Comparison of ENCODE assay signal across 8 cellular contexts in the genomic region with DNA sequence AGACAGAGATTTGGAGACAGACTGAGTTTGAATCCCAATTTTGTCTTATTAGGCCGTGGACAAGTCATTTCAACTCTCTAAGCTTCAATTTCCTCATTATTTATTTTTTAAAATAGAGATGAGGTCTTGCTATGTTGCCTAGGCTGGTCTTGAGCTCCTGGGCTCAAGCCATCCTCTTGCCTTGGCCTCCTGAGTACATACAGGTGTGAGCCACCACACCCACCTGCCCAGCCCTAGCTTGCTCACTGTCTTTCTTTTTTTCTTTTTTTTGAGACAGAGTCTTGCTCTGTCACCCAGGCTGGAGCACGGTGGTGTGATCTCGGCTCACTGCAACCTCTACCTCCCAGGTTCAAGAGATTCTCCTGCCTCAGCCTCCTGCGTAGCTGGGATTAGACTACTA. TPM values are rescaled to one million over a fixed set of nuclear protein-coding genes. Genes with fewer than 3 reads are reported as not detected.
DNase-seq lines count a peak whose midpoint lies in the region; ATAC-seq and TF ChIP-seq lines count a peak whose summit lies in the region.
"Not testable (repeated sequence)": the region's sequence is repeated elsewhere in the genome, so short reads cannot be mapped to it uniquely, and the experiment has no call there.

No MANE protein-coding gene starts in this region.

- peak; percentile 20 for DNase-seq in T-helper 9 cell
- peak in 1 of 2 donors; percentile 38 for DNase-seq in activated T-cell treated with anti-CD3 and anti-CD28 coated beads, Interleukin-2, amount 50 U/mL, for 72 hours
- not testable (repeated sequence) for DNase-seq in body of pancreas; fibroblast of lung (ENCODE audit: low read depth in 2 of 2); vagina (ENCODE audit: extremely low spot score in 2 of 2)
- peak; percentile 20 for DNase-seq in stimulated activated CD4-positive, alpha-beta T cell treated with anti-CD3 and anti-CD28 coated beads, Interleukin-15, amount 100 ng/mL, for 24 hours

- H2AFZ ChIP-seq in fibroblast of lung (ENCODE audit: low read length), result not testable (repeated sequence)

- peak overlapping the region in 2 of 3 donors; percentile 23 to 92 for H3K27ac Mint-ChIP-seq in IgD-negative memory B cell
- peak overlapping the region; percentile 99 for H3K27ac Mint-ChIP-seq in activated T-cell treated with anti-CD3 and anti-CD28 coated beads, Interleukin-2, amount 50 U/mL, for 72 hours

- peak overlapping the region in 1 of 4 donors; percentile 56 for H3K4me3 Mint-ChIP-seq in IgD-negative memory B cell
- peak overlapping the region; percentile 66 to 70 for H3K4me3 Mint-ChIP-seq in activated T-cell treated with anti-CD3 and anti-CD28 coated beads, Interleukin-2, amount 50 U/mL, for 72 hours

- 95 to 99% methylated on average over 4 of the region's 4 CpGs for WGBS in body of pancreas, 2 donors

- H3K9me3 Mint-ChIP-seq in IgD-negative memory B cell; activated T-cell treated with anti-CD3 and anti-CD28 coated beads, Interleukin-2, amount 50 U/mL, for 72 hours: not testable (repeated sequence)

- peak; percentile 43 to 65 for ATAC-seq in activated T-cell treated with anti-CD3 and anti-CD28 coated beads, Interleukin-2, amount 50 U/mL, for 72 hours (replicated peaks in 1 of 2)
- not testable (repeated sequence) for ATAC-seq in body of pancreas

- not testable (repeated sequence) for TF ChIP-seq CTCF in body of pancreas (IDR thresholded peaks at IDR 0.05); fibroblast of lung (conservative IDR thresholded peaks at IDR 0.05 in 1 of 2, IDR thresholded peaks at IDR 0.05 in 1 of 2; ENCODE audit: low read depth in 1 of 2, low read length in 2 of 2); vagina (IDR thresholded peaks at IDR 0.05)

- not testable (repeated sequence) for H3K79me2 ChIP-seq in fibroblast of lung (ENCODE audit: control insufficient read depth, insufficient read depth, low read length)

- H4K20me1 ChIP-seq in fibroblast of lung (ENCODE audit: control insufficient read depth, extremely low read depth, insufficient read depth, low read length), result not testable (repeated sequence)

- H3K9ac ChIP-seq in fibroblast of lung (ENCODE audit: insufficient read depth, low read length), result not testable (repeated sequence)
- H3K9ac ChIP-seq in mucosa of rectum (ENCODE audit: low read depth in 1 of 2, low read length in 2 of 2), result peak overlapping the region in 1 of 2 donors; percentile 37

- H3K4me3 ChIP-seq in body of pancreas; fibroblast of lung (replicated peaks in 1 of 4; ENCODE audit: control extremely low read depth in 1 of 4, insufficient read depth in 1 of 4, low read depth in 3 of 4, low read length in 4 of 4); mucosa of rectum (ENCODE audit: low read length in 2 of 2); vagina: not testable (repeated sequence)

- not testable (repeated sequence) for H3K9me3 ChIP-seq in body of pancreas; fibroblast of lung (ENCODE audit: control insufficient read depth, insufficient read depth, low read depth, low read length); mucosa of rectum (ENCODE audit: control insufficient read depth in 2 of 2, low read length in 2 of 2); vagina

- not testable (repeated sequence) for H3K27me3 ChIP-seq in body of pancreas; fibroblast of lung (ENCODE audit: control insufficient read depth, insufficient read depth, low read length); mucosa of rectum (ENCODE audit: control insufficient read depth in 2 of 2, insufficient read depth in 2 of 2, low read length in 2 of 2); vagina

- not testable (repeated sequence) for TF ChIP-seq POLR2A in body of pancreas (IDR thresholded peaks at IDR 0.05); vagina (IDR thresholded peaks at IDR 0.05)

- H3K27ac ChIP-seq in body of pancreas, result peak overlapping the region; percentile 18 to 87 (median 70)
- peak overlapping the region; percentile 51 for H3K27ac ChIP-seq in fibroblast of lung (ENCODE audit: insufficient read depth, low read length)
- H3K27ac ChIP-seq in mucosa of rectum (ENCODE audit: low read depth in 2 of 2, low read length in 2 of 2), result peak overlapping the region; percentile 70 to 91
- peak overlapping the region; percentile 38 for H3K27ac ChIP-seq in vagina

- not testable (repeated sequence) for H3K36me3 ChIP-seq in body of pancreas (replicated peaks in 1 of 2; ENCODE audit: insufficient read depth in 1 of 2, low read depth in 2 of 2); fibroblast of lung (ENCODE audit: control insufficient read depth, insufficient read depth, low read length); mucosa of rectum (ENCODE audit: control insufficient read depth in 2 of 2, insufficient read depth in 2 of 2, low read length in 2 of 2); vagina

- H3K4me1 ChIP-seq in body of pancreas (peaks cover 28% of the 10 kb centered on the region), mucosa of rectum (ENCODE audit: control insufficient read depth in 2 of 2, insufficient read depth in 2 of 2, low read length in 2 of 2) (peaks cover 14 to 36% of the 10 kb centered on the region in 2 donors), vagina (peaks cover 22% of the 10 kb centered on the region)
- H3K4me1 ChIP-seq in fibroblast of lung (ENCODE audit: control insufficient read depth, extremely low read depth, insufficient read depth, low read length), result not testable (repeated sequence)

- not testable (repeated sequence) for H3K27me3 Mint-ChIP-seq in IgD-negative memory B cell; activated T-cell treated with anti-CD3 and anti-CD28 coated beads, Interleukin-2, amount 50 U/mL, for 72 hours (ENCODE audit: low read depth)

- not testable (repeated sequence) for H3K4me2 ChIP-seq in fibroblast of lung (ENCODE audit: extremely low read depth, insufficient read depth, low read length)

- not testable (repeated sequence) for H3K36me3 Mint-ChIP-seq in IgD-negative memory B cell; activated T-cell treated with anti-CD3 and anti-CD28 coated beads, Interleukin-2, amount 50 U/mL, for 72 hours (ENCODE audit: insufficient read depth in 2 of 2)

- peaks cover 7 to 14% (median 14%) of the 10 kb centered on the region in 3 donors for H3K4me1 Mint-ChIP-seq in IgD-negative memory B cell
- H3K4me1 Mint-ChIP-seq in activated T-cell treated with anti-CD3 and anti-CD28 coated beads, Interleukin-2, amount 50 U/mL, for 72 hours (ENCODE audit: low read depth), result peaks cover 74% of the 10 kb centered on the region

- intact Hi-C loops in body of pancreas (cut with DNase I); vagina (cut with DNase I): not testable (repeated sequence)

RNA-seq across cellular contexts. Expression of a gene that starts 45.2 kb away (rescaled TPM):
- 26.0 TPM for polyA plus RNA-seq in IgD-negative memory B cell
- total RNA-seq in activated T-cell treated with anti-CD3 and anti-CD28 coated beads, Interleukin-2, amount 50 U/mL, for 72 hours, result 100 to 1,000 TPM in 1 of 2 donors, 10 to 100 TPM in 1; 79.5 to 109 TPM
- total RNA-seq in body of pancreas, result 10 to 100 TPM; 11.9 to 17.5 TPM
- 4.1 and 5.8 TPM in 2 replicates for total RNA-seq in fibroblast of lung
- 7.1 and 18.1 TPM in 2 replicates for polyA plus RNA-seq in fibroblast of lung
- 6.1 and 14.6 TPM in 2 replicates for polyA plus RNA-seq in fibroblast of lung (2012)
- 3.1 and 9.2 TPM in 2 replicates for polyA minus RNA-seq in fibroblast of lung (ENCODE audit: low replicate concordance)
- total RNA-seq in vagina, result 8.1 TPM

RNA-seq across cellular contexts. Expression of a gene that starts 55.9 kb away (rescaled TPM):
- polyA plus RNA-seq in IgD-negative memory B cell, result 30.1 TPM
- total RNA-seq in activated T-cell treated with anti-CD3 and anti-CD28 coated beads, Interleukin-2, amount 50 U/mL, for 72 hours, result 10 to 100 TPM; 60.3 to 75.2 TPM
- total RNA-seq in body of pancreas, result 10 to 100 TPM; 12.2 to 14.0 TPM
- 19.3 and 21.3 TPM in 2 replicates for total RNA-seq in fibroblast of lung
- polyA plus RNA-seq in fibroblast of lung, result 66.2 and 74.2 TPM in 2 replicates
- polyA plus RNA-seq in fibroblast of lung (2012), result 45.6 and 55.4 TPM in 2 replicates
- polyA minus RNA-seq in fibroblast of lung (ENCODE audit: low replicate concordance), result 7.7 and 12.0 TPM in 2 replicates
- 26.0 TPM for total RNA-seq in vagina
